ENCODE assay signal across 8 cellular contexts in the genomic region with DNA sequence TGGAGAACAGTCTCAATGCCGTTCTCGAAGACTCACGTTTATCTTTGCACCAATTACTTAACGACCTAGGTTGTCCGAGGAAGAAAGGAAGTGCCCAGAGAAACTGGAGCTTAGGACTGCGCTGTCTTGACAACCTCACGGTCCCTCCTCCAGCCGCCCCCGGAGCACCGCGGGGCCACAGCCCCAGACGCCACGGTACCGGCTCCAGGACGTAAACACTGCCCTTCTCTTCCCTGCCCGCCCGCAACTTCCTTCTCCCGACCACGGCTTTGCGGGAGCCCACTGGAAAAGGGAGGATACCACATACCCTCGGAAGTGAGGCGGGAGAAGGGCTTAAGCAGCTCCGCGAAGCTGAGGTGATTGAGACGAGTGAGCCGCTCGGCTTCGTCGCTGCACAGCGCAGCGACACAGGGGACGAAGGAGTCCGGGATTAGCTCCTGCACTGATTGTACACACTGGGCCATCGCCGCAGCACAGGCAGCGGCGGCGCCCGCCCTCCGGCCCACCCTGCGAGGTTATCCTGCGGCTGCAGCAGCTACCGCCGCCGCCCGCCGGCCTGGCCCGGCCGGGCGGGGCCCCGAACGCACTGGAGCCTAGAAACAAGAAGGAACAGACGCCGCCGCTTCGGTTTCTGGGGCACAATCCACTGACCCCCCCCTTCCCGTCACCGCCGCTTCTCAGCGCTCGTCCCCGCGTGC. TPM values are rescaled to one million over a fixed set of nuclear protein-coding genes. Genes with fewer than 3 reads are reported as not detected.
DNase-seq lines count a peak whose midpoint lies in the region; ATAC-seq and TF ChIP-seq lines count a peak whose summit lies in the region.

No MANE protein-coding gene starts in this region.

- intact Hi-C loops in lower lobe of right lung (cut with DNase I): no loop called here

- peaks cover 5% of the 10 kb centered on the region for H3K36me3 Mint-ChIP-seq in T-helper 1 cell treated with Interleukin-12 subunit alpha and Interleukin-12 subunit beta and Interleukin-4 antibody, amounts not matched to agents 30 μg/mL and 1 μg/mL, for 36 hours (ENCODE audit: low read depth)

- peak overlapping the region; percentile 95 for H3K4me3 ChIP-seq in lower lobe of right lung

- peak; percentile 63 for DNase-seq in ELF-1 (ENCODE audit: low read depth, low spot score)
- DNase-seq in HT-29 (ENCODE audit: low spot score): peak; percentile 36
- DNase-seq in dermis blood vessel endothelial cell: peak; percentile 65
- DNase-seq in lower lobe of right lung: peak; percentile 73
- peak; percentile 5 for DNase-seq in stimulated activated CD8-positive, alpha-beta memory T cell treated with anti-CD3 and anti-CD28 coated beads, Interleukin-15, amount 100 ng/mL, for 24 hours (ENCODE audit: low read depth)
- no peak for DNase-seq in NCI-H1436 treated with DMSO at 0.1 percent for 48 hours (lab: John Stamatoyannopoulos, UW)

- H3K36me3 ChIP-seq in lower lobe of right lung: no peaks in the 10 kb centered on the region

- no peaks in the 10 kb centered on the region for H3K9me3 ChIP-seq in lower lobe of right lung

- H3K4me3 Mint-ChIP-seq in T-helper 1 cell treated with Interleukin-12 subunit alpha and Interleukin-12 subunit beta and Interleukin-4 antibody, amounts not matched to agents 30 μg/mL and 1 μg/mL, for 36 hours: peak overlapping the region; percentile 100

- H3K27me3 Mint-ChIP-seq in T-helper 1 cell treated with Interleukin-12 subunit alpha and Interleukin-12 subunit beta and Interleukin-4 antibody, amounts not matched to agents 30 μg/mL and 1 μg/mL, for 36 hours (ENCODE audit: low read depth): no peaks in the 10 kb centered on the region

- peak overlapping the region; percentile 87 for H3K27ac ChIP-seq in lower lobe of right lung

- peaks cover 41% of the 10 kb centered on the region for H3K4me1 ChIP-seq in lower lobe of right lung

- H3K27ac Mint-ChIP-seq in T-helper 1 cell treated with Interleukin-12 subunit alpha and Interleukin-12 subunit beta and Interleukin-4 antibody, amounts not matched to agents 30 μg/mL and 1 μg/mL, for 36 hours: peak overlapping the region; percentile 98

- ATAC-seq in GM21390 (IDR thresholded peaks at IDR 0.05; ENCODE audit: unreplicated experiment): peak; percentile 39
- ATAC-seq in lower lobe of right lung: peak; percentile 74 to 77

- H3K27me3 ChIP-seq in lower lobe of right lung (ENCODE audit: low read depth): no peaks in the 10 kb centered on the region

- TF ChIP-seq CTCF in lower lobe of right lung (IDR thresholded peaks at IDR 0.05): no peak

- H3K9me3 Mint-ChIP-seq in T-helper 1 cell treated with Interleukin-12 subunit alpha and Interleukin-12 subunit beta and Interleukin-4 antibody, amounts not matched to agents 30 μg/mL and 1 μg/mL, for 36 hours: no peaks in the 10 kb centered on the region

- H3K4me1 Mint-ChIP-seq in T-helper 1 cell treated with Interleukin-12 subunit alpha and Interleukin-12 subunit beta and Interleukin-4 antibody, amounts not matched to agents 30 μg/mL and 1 μg/mL, for 36 hours (ENCODE audit: low read depth): peaks cover 36% of the 10 kb centered on the region

RNA-seq across cellular contexts. Expression of a gene that starts 0.5 kb away (rescaled TPM):
- 27.7 and 28.0 TPM in 2 replicates for total RNA-seq in HT-29 (2014; rRNA removed; shearing (Covaris generic))
- 62.8 and 79.9 TPM in 2 replicates for total RNA-seq in dermis blood vessel endothelial cell
- 47.3 TPM for total RNA-seq in lower lobe of right lung
